ENCODE assay signal across 23 cellular contexts in the genomic region with DNA sequence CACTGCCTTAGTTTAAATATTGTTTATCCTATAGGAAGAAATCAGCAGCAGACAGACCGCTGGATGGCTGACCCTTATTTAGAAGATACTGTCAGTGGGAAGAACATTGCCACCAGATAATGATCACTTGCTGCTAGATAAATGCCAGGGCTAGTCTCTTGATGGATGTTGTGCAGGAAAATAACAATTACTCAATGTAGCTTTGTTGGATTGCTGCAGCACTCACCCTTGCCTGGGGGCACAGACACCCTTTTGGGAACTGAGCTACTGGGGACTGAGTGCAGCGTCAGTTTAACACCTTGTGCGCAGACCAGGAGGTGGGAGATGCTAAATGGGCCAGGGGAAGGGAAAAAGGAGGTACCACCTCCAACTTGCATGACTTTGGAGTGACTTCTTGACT.
DNase-seq lines count a peak whose midpoint lies in the region; ATAC-seq and TF ChIP-seq lines count a peak whose summit lies in the region.
"Had no signal": no experiment of that assay in that cellular context is flagged by ENCODE, and none has a peak within 500 bp of the region (broad histone marks: within the 10 kb centered on the region; RNA-seq: fewer than 3 reads in every experiment).

No MANE protein-coding gene starts in this region.

- no peak for ATAC-seq in aorta (ENCODE audit: low FRiP score)
- ATAC-seq in activated CD4-positive, CD25-positive, alpha-beta regulatory T cell treated with anti-CD3 and anti-CD28 coated beads, Interleukin-2, amount 50 U/mL, for 24 hours: no peak
- ATAC-seq: stimulated activated naive CD8-positive, alpha-beta T cell treated with anti-CD3 and anti-CD28 coated beads, Interleukin-15, Interleukin-2, amounts not matched to agents 100 U/mL and 50 U/mL, for 24 hours had no signal

- H4K20me1 ChIP-seq in mammary epithelial cell (ENCODE audit: insufficient read depth, low read length): no peaks in the 10 kb centered on the region

- H2AK5ac ChIP-seq in mesendoderm (ENCODE audit: low read length): no peak overlapping the region

- no peak overlapping the region for H3K9ac ChIP-seq in mammary epithelial cell (ENCODE audit: insufficient read depth, low read length)
- no peak overlapping the region for H3K9ac ChIP-seq in mesendoderm (ENCODE audit: low read length)
- H3K9ac ChIP-seq: GM23248 had no signal

- H2BK5ac ChIP-seq in mesendoderm (ENCODE audit: low read length): no peak overlapping the region

- no peak overlapping the region for H3K56ac ChIP-seq in mesendoderm (ENCODE audit: low read length)

- H3K4me1 ChIP-seq in mammary epithelial cell (ENCODE audit: insufficient read depth, low read length): no peaks in the 10 kb centered on the region
- no peaks in the 10 kb centered on the region for H3K4me1 ChIP-seq in mesendoderm (ENCODE audit: control insufficient read depth, low read depth, low read length)
- no peaks in the 10 kb centered on the region for H3K4me1 ChIP-seq in aorta (ENCODE audit: control insufficient read depth in 1 of 2, insufficient read depth in 2 of 2, low read length in 2 of 2)
- H3K4me1 ChIP-seq: Peyer's patch, psoas muscle, testis had no signal

- H3K27ac ChIP-seq in mammary epithelial cell (ENCODE audit: insufficient read depth, low read depth, low read length) (no peak overlapping the region), mesendoderm (ENCODE audit: low read depth, low read length) (no peak overlapping the region), aorta (ENCODE audit: low read depth in 1 of 2, low read length in 2 of 2) (no peak overlapping the region)
- H3K27ac ChIP-seq: GM23248, Peyer's patch, psoas muscle, testis had no signal

- H3K4me2 ChIP-seq in mammary epithelial cell (ENCODE audit: insufficient read depth, low read depth, low read length) (no peak overlapping the region), mesendoderm (ENCODE audit: low read length) (no peak overlapping the region)

- in situ Hi-C loops in mammary epithelial cell (cut with MboI; ENCODE audit: low sequenced_read_pairs in 2 of 2): loop anchor here in 1 of 2 donors (25.0 kb wide), 1 partner anchor 266 kb away; a partner anchor contains a TSS

- 70% methylated on average over 3 of the region's 3 CpGs for WGBS in mammary epithelial cell (ENCODE audit: low coverage, missing lambda C conversion rate)
- no CpG with 5 or more reads among the region's 3 CpGs for WGBS in mesendoderm (ENCODE audit: extremely low coverage, insufficient coverage, low lambda C conversion rate)
- WGBS in aorta, 2 donors: 42 to 59% methylated on average over 3 of the region's 3 CpGs

- H2AFZ ChIP-seq in mammary epithelial cell (ENCODE audit: low read depth, low read length): peak overlapping the region; percentile 2
- H2AFZ ChIP-seq: GM23248 had no signal

- H3K27me3 ChIP-seq in mammary epithelial cell (ENCODE audit: insufficient read depth, low read length) (peaks cover 6% of the 10 kb centered on the region), mesendoderm (ENCODE audit: insufficient read depth, low read length, poor library complexity) (no peaks in the 10 kb centered on the region), aorta (ENCODE audit: control insufficient read depth in 1 of 2, insufficient read depth in 2 of 2, low read length in 1 of 2) (no peaks in the 10 kb centered on the region)
- H3K27me3 ChIP-seq: heart left ventricle, Peyer's patch, testis had no signal

- dilution Hi-C loops in mammary epithelial cell (cut with HindIII; ENCODE audit: low sequenced_read_pairs): no loop called here

- H3K4ac ChIP-seq in mesendoderm (ENCODE audit: low read depth, low read length): no peak overlapping the region

- BruUV-seq in mammary epithelial cell (replicated peaks; lab: Mats Ljungman, UMichigan): no TSS peak

- TF ChIP-seq CTCF in mammary epithelial cell (conservative IDR thresholded peaks at IDR 0.05 in 1 of 2, IDR thresholded peaks at IDR 0.05 in 1 of 2; ENCODE audit: extremely low read depth in 1 of 2, insufficient read depth in 1 of 2, low read depth in 1 of 2, low read length in 2 of 2): no peak

- H3K79me2 ChIP-seq in mammary epithelial cell (ENCODE audit: insufficient read depth, low read length) (no peaks in the 10 kb centered on the region), mesendoderm (ENCODE audit: control insufficient read depth, insufficient read depth, low read length) (no peaks in the 10 kb centered on the region)

- DNase-seq in ELF-1 (ENCODE audit: low read depth, low spot score) (peak; percentile 79), NCI-H2227 (lab: John Stamatoyannopoulos, UW; ENCODE audit: unreplicated experiment) (peak; percentile 13), mammary epithelial cell (no peak), mesendoderm (peak; percentile 19), RPMI8226 (no peak), aorta (no peak)
- DNase-seq: activated CD4-positive, alpha-beta T cell treated with anti-CD3 and anti-CD28 coated beads for 4 hours; activated gamma-delta T cell; activated naive CD8-positive, alpha-beta T cell treated with anti-CD3 and anti-CD28 coated beads, Interleukin-2, amount 10 ng/mL, durations not matched to agents 7 days and 5 days; activated T-cell treated with anti-CD3 and anti-CD28 coated beads, Interleukin-2, amount 50 U/mL, for 1 hour; EL; GM23248; HFFc6; Kasumi-1; MV-4-11; NCI-H1694 treated with DMSO at 0.1 percent for 48 hours; NCI-H2171; Peyer's patch; psoas muscle; stimulated activated naive CD8-positive, alpha-beta T cell treated with anti-CD3 and anti-CD28 coated beads, Interleukin-15, Interleukin-2, amounts not matched to agents 100 U/mL and 50 U/mL, for 24 hours; testis had no signal

- CTCF ChIA-PET in mammary epithelial cell (lab: Charles Lee; ENCODE audit: low non-redundant PET): no interaction called here

- no peak overlapping the region for H3K18ac ChIP-seq in mesendoderm (ENCODE audit: low read length)

- H3K9me3 ChIP-seq in mammary epithelial cell (replicated peaks; ENCODE audit: insufficient read depth, low read length): no peaks in the 10 kb centered on the region
- H3K9me3 ChIP-seq in aorta (ENCODE audit: control insufficient read depth, low read length): no peaks in the 10 kb centered on the region
- H3K9me3 ChIP-seq: Peyer's patch, testis had no signal

- no peak overlapping the region for H4K5ac ChIP-seq in mesendoderm (ENCODE audit: low read length)

- no peaks in the 10 kb centered on the region for H3K79me1 ChIP-seq in mesendoderm (ENCODE audit: low read length)

- H4K8ac ChIP-seq in mesendoderm (ENCODE audit: low read depth, low read length): no peak overlapping the region

- no peak overlapping the region for H2BK120ac ChIP-seq in mesendoderm (ENCODE audit: low read depth, low read length)

- no peaks in the 10 kb centered on the region for H3K36me3 ChIP-seq in mammary epithelial cell (ENCODE audit: insufficient read depth, low read length)
- H3K36me3 ChIP-seq in mesendoderm (ENCODE audit: control insufficient read depth, insufficient read depth, low read length): no peaks in the 10 kb centered on the region
- no peaks in the 10 kb centered on the region for H3K36me3 ChIP-seq in aorta (ENCODE audit: control insufficient read depth in 1 of 2, insufficient read depth in 2 of 2, low read length in 1 of 2)
- H3K36me3 ChIP-seq: heart left ventricle, Peyer's patch had no signal

- H2BK15ac ChIP-seq in mesendoderm (replicated peaks; ENCODE audit: low read depth): no peak overlapping the region

- H3K23ac ChIP-seq in mesendoderm (ENCODE audit: low read length): no peak overlapping the region

- intact Hi-C loops in mammary epithelial cell (cut with micrococcal nuclease): no loop called here
- intact Hi-C loops in aorta (cut with DNase I): no loop called here

- H3K4me3 ChIP-seq in mammary epithelial cell (replicated peaks in 1 of 3; ENCODE audit: insufficient read depth in 1 of 3, low read depth in 2 of 3, low read length in 3 of 3) (no peak overlapping the region), mesendoderm (ENCODE audit: low read length) (no peak overlapping the region), aorta (ENCODE audit: low read length in 2 of 2) (no peak overlapping the region)
- H3K4me3 ChIP-seq: GM23248, heart left ventricle, Peyer's patch, psoas muscle, testis had no signal

Comparison
In these comparisons a context has a peak if more than half of its experiments do, and no peak if none do; other contexts are left out.
1. DNase-seq: peak in ELF-1 (single experiment), NCI-H2227 (single experiment) and mesendoderm (single experiment); none in mammary epithelial cell (single experiment), RPMI8226 (single experiment) and aorta (0 of 2).